In the genomic region with DNA sequence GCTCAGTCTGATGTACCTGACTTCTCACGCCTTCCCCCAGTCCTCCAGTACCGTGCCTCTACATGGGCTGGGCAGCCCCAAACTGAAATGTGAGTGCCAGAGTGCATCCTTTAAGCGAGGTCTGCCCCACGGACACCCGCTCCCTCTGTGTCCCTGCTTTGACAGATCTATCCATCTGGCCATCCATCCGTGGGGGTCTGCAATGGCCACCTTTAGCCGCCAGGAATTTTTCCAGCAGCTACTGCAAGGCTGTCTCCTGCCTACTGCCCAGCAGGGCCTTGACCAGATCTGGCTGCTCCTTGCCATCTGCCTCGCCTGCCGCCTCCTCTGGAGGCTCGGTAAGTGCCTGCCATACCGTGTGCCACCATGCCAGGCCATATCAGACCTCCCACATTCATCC, we compare ENCODE assay signal across 10 cellular contexts. TPM values are rescaled to one million over a fixed set of nuclear protein-coding genes. Genes with fewer than 3 reads are reported as not detected.
DNase-seq lines count a peak whose midpoint lies in the region; ATAC-seq and TF ChIP-seq lines count a peak whose summit lies in the region.
"Had no signal": no experiment of that assay in that cellular context is flagged by ENCODE, and none has a peak within 500 bp of the region (broad histone marks: within the 10 kb centered on the region; RNA-seq: fewer than 3 reads in every experiment).

No MANE protein-coding gene starts in this region.

- peaks cover 0 to 5% (median 0%) of the 10 kb centered on the region in 3 donors for H3K36me3 Mint-ChIP-seq in naive thymus-derived CD8-positive, alpha-beta T cell

- H3K4me3 Mint-ChIP-seq in naive thymus-derived CD8-positive, alpha-beta T cell: peak overlapping the region; percentile 86 to 96 (median 88)

- peaks cover 13 to 31% (median 22%) of the 10 kb centered on the region in 4 donors for H3K4me1 Mint-ChIP-seq in naive thymus-derived CD8-positive, alpha-beta T cell

- DNase-seq in AG09309 (ENCODE audit: low read depth): no peak
- DNase-seq in Jurkat, Clone E6-1 (ENCODE audit: low read depth, low spot score): no peak
- DNase-seq in coronary artery (ENCODE audit: low spot score): no peak
- no peak for DNase-seq in naive thymus-derived CD8-positive, alpha-beta T cell
- no peak for DNase-seq in KBM-7
- DNase-seq in foreskin melanocyte: no peak
- no peak for DNase-seq in stimulated activated CD4-positive, alpha-beta T cell treated with anti-CD3 and anti-CD28 coated beads, Interleukin-15, amount 100 ng/mL, for 24 hours
- DNase-seq: Karpas-422; stimulated activated CD4-positive, alpha-beta T cell treated with anti-CD3 and anti-CD28 coated beads, Interleukin-4, amount 100 ng/mL, for 4 hours had no signal

- no peak for ATAC-seq in naive thymus-derived CD8-positive, alpha-beta T cell
- no peak for ATAC-seq in GM21576 (IDR thresholded peaks at IDR 0.05; ENCODE audit: unreplicated experiment)

- TF ChIP-seq CTCF in AG09309 (IDR thresholded peaks at IDR 0.05; ENCODE audit: control insufficient read depth, insufficient read depth, low read depth, low read length, missing control alignments) (no peak), coronary artery (IDR thresholded peaks at IDR 0.05) (no peak)

- no peaks in the 10 kb centered on the region for H3K9me3 Mint-ChIP-seq in naive thymus-derived CD8-positive, alpha-beta T cell

- no peak overlapping the region for H3K27ac ChIP-seq in coronary artery

- POLR2A ChIA-PET in naive thymus-derived CD8-positive, alpha-beta T cell (lab: Charles Lee): interaction anchor here (0.9 to 1.7 kb wide), 3 partner anchors 29 to 65 kb away, joined by 3 to 6 read pairs (median 3); partner anchors contain the start of genes RBM3 and TBC1D25

- peak overlapping the region; percentile 83 to 96 (median 91) for H3K27ac Mint-ChIP-seq in naive thymus-derived CD8-positive, alpha-beta T cell

- H3K27me3 Mint-ChIP-seq in naive thymus-derived CD8-positive, alpha-beta T cell: no peaks in the 10 kb centered on the region

- H3K4me3 ChIP-seq in AG09309 (ENCODE audit: control insufficient read depth, low read depth, low read length) (peak overlapping the region; percentile 94), coronary artery (peak overlapping the region; percentile 77)
- H3K4me3 ChIP-seq in Jurkat, Clone E6-1 (ENCODE audit: low read length): peak overlapping the region; percentile 72

- in situ Hi-C loops in KBM-7 (cut with MboI; ENCODE audit: low pct_unique_long_range_greater_than_20kb, low sequenced_read_pairs): no loop called here

RNA-seq across cellular contexts. Expression of gene PORCN, which starts 0.8 kb away (rescaled TPM):
- 11.1 TPM for polyA plus RNA-seq in Jurkat, Clone E6-1 (2012; ENCODE audit: insufficient read depth, insufficient read length)
- total RNA-seq in naive thymus-derived CD8-positive, alpha-beta T cell: 10 to 100 TPM; 18.1 to 18.2 TPM
- 10 to 100 TPM; 10.4 to 14.9 (median 12.9) TPM for polyA plus RNA-seq in naive thymus-derived CD8-positive, alpha-beta T cell

RNA-seq across cellular contexts. Expression of gene EBP, which starts 12.0 kb away (rescaled TPM):
- polyA plus RNA-seq in Jurkat, Clone E6-1 (2012; ENCODE audit: insufficient read depth, insufficient read length): 200 TPM
- 10 to 100 TPM; 30.7 to 36.9 TPM for total RNA-seq in naive thymus-derived CD8-positive, alpha-beta T cell
- polyA plus RNA-seq in naive thymus-derived CD8-positive, alpha-beta T cell: 10 to 100 TPM; 77.0 to 88.8 (median 85.2) TPM

RNA-seq across cellular contexts. Expression of gene TBC1D25, which starts 29.9 kb away (rescaled TPM):
- polyA plus RNA-seq in Jurkat, Clone E6-1 (2012; ENCODE audit: insufficient read depth, insufficient read length): 11.7 TPM
- 10 to 100 TPM; 24.4 to 25.9 TPM for total RNA-seq in naive thymus-derived CD8-positive, alpha-beta T cell
- 10 to 100 TPM; 14.3 to 19.3 (median 18.0) TPM for polyA plus RNA-seq in naive thymus-derived CD8-positive, alpha-beta T cell

RNA-seq across cellular contexts. Expression of gene FTSJ1, which starts 33.6 kb away (rescaled TPM):
- 95.2 TPM for polyA plus RNA-seq in Jurkat, Clone E6-1 (2012; ENCODE audit: insufficient read depth, insufficient read length)
- 10 to 100 TPM; 50.6 to 53.0 TPM for total RNA-seq in naive thymus-derived CD8-positive, alpha-beta T cell
- polyA plus RNA-seq in naive thymus-derived CD8-positive, alpha-beta T cell: 10 to 100 TPM; 61.5 to 63.4 (median 62.3) TPM

RNA-seq across cellular contexts. Expression of gene SLC38A5, which starts 39.6 kb away (rescaled TPM):
- 39.7 TPM for polyA plus RNA-seq in Jurkat, Clone E6-1 (2012; ENCODE audit: insufficient read depth, insufficient read length)
- 10 to 100 TPM; 17.0 to 18.2 TPM for total RNA-seq in naive thymus-derived CD8-positive, alpha-beta T cell
- polyA plus RNA-seq in naive thymus-derived CD8-positive, alpha-beta T cell: 10 to 100 TPM; 11.9 to 18.6 (median 14.0) TPM
